Comparison of ENCODE assay signal across 14 cellular contexts in genomic region chr14:103118663-103119404, GRCh38. TPM values are rescaled to one million over a fixed set of nuclear protein-coding genes. Genes with fewer than 3 reads are reported as not detected.
DNase-seq lines count a peak whose midpoint lies in the region; ATAC-seq, FAIRE-seq and TF ChIP-seq lines count a peak whose summit lies in the region.
"Had no signal": no experiment of that assay in that cellular context is flagged by ENCODE, and none has a peak within 500 bp of the region (broad histone marks: within the 10 kb centered on the region; RNA-seq: fewer than 3 reads in every experiment).

No MANE protein-coding gene starts in this region.

- CTCF ChIA-PET in activated CD4-positive, alpha-beta memory T cell treated with anti-CD3 and anti-CD28 coated beads for 36 hours (lab: Charles Lee): interaction anchor here (1.7 kb wide), 1 partner anchor 14 kb away, joined by 7 read pairs; no protein-coding TSS in a partner anchor

- H3K4me3 ChIP-seq in adipocyte (ENCODE audit: low read length): no peak overlapping the region
- H3K4me3 ChIP-seq in spleen: peak overlapping the region in 1 of 8 donors; percentile 57
- H3K4me3 ChIP-seq in foreskin fibroblast (ENCODE audit: low read depth in 1 of 2, low read length in 2 of 2): no peak overlapping the region
- H3K4me3 ChIP-seq: MG63 had no signal

- H3K36me3 Mint-ChIP-seq in activated CD4-positive, alpha-beta memory T cell treated with anti-CD3 and anti-CD28 coated beads for 36 hours: no peaks in the 10 kb centered on the region
- H3K36me3 Mint-ChIP-seq: brain had no signal

- POLR2A ChIA-PET in activated CD4-positive, alpha-beta memory T cell treated with anti-CD3 and anti-CD28 coated beads for 36 hours (lab: Charles Lee): no interaction called here

- H3K27ac Mint-ChIP-seq in activated CD4-positive, alpha-beta memory T cell treated with anti-CD3 and anti-CD28 coated beads for 36 hours: no peak overlapping the region

- H3K27me3 ChIP-seq in adipocyte (replicated peaks; ENCODE audit: control insufficient read depth, insufficient read depth, low read length) (no peaks in the 10 kb centered on the region), layer of hippocampus (ENCODE audit: control insufficient read depth, insufficient read depth, low read length) (peaks cover 2% of the 10 kb centered on the region), spleen (replicated peaks in 1 of 7) (peaks cover 0 to 28% (median 14%) of the 10 kb centered on the region in 7 donors)
- H3K27me3 ChIP-seq: BE2C, MG63 had no signal

- intact Hi-C loops in spleen (cut with DNase I; ENCODE audit: low total_unique reads): no loop called here
- intact Hi-C loops in activated CD4-positive, alpha-beta memory T cell treated with anti-CD3 and anti-CD28 coated beads for 36 hours (cut with micrococcal nuclease): no loop called here

- FAIRE-seq in GM12891 (lab: Jason Lieb, UNC): no peak

- TF ChIP-seq POLR2A in GM12891 (IDR thresholded peaks at IDR 0.05; ENCODE audit: low read depth, low read length): no peak
- TF ChIP-seq POLR2A in spleen (IDR thresholded peaks at IDR 0.05): no peak

- no peaks in the 10 kb centered on the region for H3K9me3 Mint-ChIP-seq in activated CD4-positive, alpha-beta memory T cell treated with anti-CD3 and anti-CD28 coated beads for 36 hours

- H3K4me1 Mint-ChIP-seq in activated CD4-positive, alpha-beta memory T cell treated with anti-CD3 and anti-CD28 coated beads for 36 hours (ENCODE audit: low read depth): peaks cover 3% of the 10 kb centered on the region

- TF ChIP-seq CTCF in spleen (IDR thresholded peaks at IDR 0.05 in 8 of 11, conservative IDR thresholded peaks at IDR 0.05 in 3 of 11): no peak
- TF ChIP-seq CTCF in foreskin fibroblast (IDR thresholded peaks at IDR 0.05; ENCODE audit: low read depth, low read length): no peak

- no peak for ATAC-seq in HG02642 (IDR thresholded peaks at IDR 0.05; ENCODE audit: poor library complexity, unreplicated experiment)

- no peak for DNase-seq in GM12891 (ENCODE audit: insufficient read length, low spot score)
- DNase-seq in adipocyte (ENCODE audit: low read depth): no peak
- peak; percentile 95 for DNase-seq in spleen
- DNase-seq in activated CD4-positive, alpha-beta T cell treated with anti-CD3 and anti-CD28 coated beads for 48 hours: no peak
- DNase-seq in activated CD4-positive, alpha-beta memory T cell treated with anti-CD3 and anti-CD28 coated beads for 36 hours: no peak
- DNase-seq in foreskin fibroblast: no peak
- DNase-seq: BE2C; kidney glomerular epithelial cell; NK-92 treated with Interleukin-12 subunit alpha and Interleukin-12 subunit beta, amount 100 ng/mL, for 24 hours had no signal

- peak overlapping the region; percentile 48 for H3K9ac ChIP-seq in adipocyte (ENCODE audit: low read length)

- H3K4me3 Mint-ChIP-seq in activated CD4-positive, alpha-beta memory T cell treated with anti-CD3 and anti-CD28 coated beads for 36 hours: no peak overlapping the region

- no peaks in the 10 kb centered on the region for H3K9me3 ChIP-seq in adipocyte (ENCODE audit: control insufficient read depth, low read length)
- no peaks in the 10 kb centered on the region for H3K9me3 ChIP-seq in spleen
- H3K9me3 ChIP-seq: BE2C, MG63 had no signal

- H3K27ac ChIP-seq in layer of hippocampus (ENCODE audit: low read depth, low read length): peak overlapping the region; percentile 59
- peak overlapping the region in 7 of 8 donors; percentile 83 to 99 (median 95) for H3K27ac ChIP-seq in spleen

- peaks cover 17% of the 10 kb centered on the region for H3K27me3 Mint-ChIP-seq in activated CD4-positive, alpha-beta memory T cell treated with anti-CD3 and anti-CD28 coated beads for 36 hours
- H3K27me3 Mint-ChIP-seq: brain had no signal

- H3K36me3 ChIP-seq in adipocyte (ENCODE audit: control insufficient read depth, insufficient read depth, low read length, severe bottlenecking) (no peaks in the 10 kb centered on the region), spleen (no peaks in the 10 kb centered on the region)
- H3K36me3 ChIP-seq: BE2C, MG63 had no signal

- H3K4me1 ChIP-seq in adipocyte (ENCODE audit: control insufficient read depth, insufficient read depth, low read length) (peaks cover 46% of the 10 kb centered on the region), spleen (peaks cover 35 to 100% (median 75%) of the 10 kb centered on the region in 6 donors)

- 43 to 64% (median 49%) methylated on average over 6 to 9 of the region's 9 CpGs for WGBS in spleen, 5 donors

TF ChIP-seq in GM12891, 5 proteins besides CTCF, POLR2A, EP300 and RAD21:
- TF ChIP-seq PAX5 (IDR thresholded peaks at IDR 0.05; ENCODE audit: insufficient read depth, low read length, severe bottlenecking) (no peak), SPI1 (IDR thresholded peaks at IDR 0.05; ENCODE audit: low read depth, low read length) (peak; percentile 23; the same call in 1 of the 2 replicates)

RNA-seq across cellular contexts. Expression of gene TNFAIP2, which starts 4.4 kb away (rescaled TPM):
- 68.7 TPM for polyA plus RNA-seq in GM12891 (2012; ENCODE audit: low read depth, missing spikeins)
- total RNA-seq in spleen: 100 to 1,000 TPM; 147 to 297 (median 261) TPM
- polyA plus RNA-seq in spleen: 100 to 1,000 TPM in 2 of 3 donors, 10 to 100 TPM in 1; 90.2 to 410 (median 391) TPM
- under 1 TPM; 0.50 to 0.56 TPM for total RNA-seq in activated CD4-positive, alpha-beta memory T cell treated with anti-CD3 and anti-CD28 coated beads for 36 hours

RNA-seq across cellular contexts. Expression of gene EXOC3L4, which starts 24.3 kb away (rescaled TPM):
- polyA plus RNA-seq in GM12891 (2012; ENCODE audit: low read depth, missing spikeins): not detected
- total RNA-seq in spleen: 10 to 100 TPM in 4 of 7 donors, 1 to 10 TPM in 3; 2.0 to 30.0 (median 10.5) TPM
- polyA plus RNA-seq in spleen: 10 to 100 TPM; 18.5 to 39.2 (median 25.4) TPM
- total RNA-seq in activated CD4-positive, alpha-beta memory T cell treated with anti-CD3 and anti-CD28 coated beads for 36 hours: not detected

RNA-seq across cellular contexts. Expression of gene LBHD2, which starts 34.8 kb away (rescaled TPM):
- not detected for polyA plus RNA-seq in GM12891 (2012; ENCODE audit: low read depth, missing spikeins)
- total RNA-seq in spleen: not detected
- polyA plus RNA-seq in spleen: under 1 TPM in 2 of 3 donors, not detected in 1; 0.52 to 0.55 TPM
- not detected for total RNA-seq in activated CD4-positive, alpha-beta memory T cell treated with anti-CD3 and anti-CD28 coated beads for 36 hours
- total RNA-seq: renal cortical epithelial cell had no signal

Comparison
In these comparisons a context has a peak if more than half of its experiments do, and no peak if none do; other contexts are left out.
1. RNA of gene TNFAIP2, which starts 4.4 kb away (total RNA-seq): 147 to 297 TPM in spleen; 0.50 to 0.56 TPM in activated CD4-positive, alpha-beta memory T cell treated with anti-CD3 and anti-CD28 coated beads for 36 hours; every median in the first group is over 10 times any median in the second.